Comparison of ENCODE assay signal across 8 cellular contexts in genomic region chr2:202455114-202455513, GRCh38.
"Had no signal": no experiment of that assay in that cellular context is flagged by ENCODE, and none has a peak within 500 bp of the region (broad histone marks: within the 10 kb centered on the region; RNA-seq: fewer than 3 reads in every experiment).

No MANE protein-coding gene starts in this region.

- H3K4me3 Mint-ChIP-seq: IgD-negative memory B cell had no signal

- H3K27ac ChIP-seq: GM23248, HL-60 had no signal

- H3K4me3 ChIP-seq: GM23248, HAP-1 had no signal

- H3K36me3 ChIP-seq: HAP-1 had no signal

- H3K4me1 ChIP-seq: HAP-1 had no signal

- H3K9me3 ChIP-seq: HAP-1 had no signal

- ATAC-seq: HCT116 had no signal

- DNase-seq: GM23248, GOT3, H7, KG1 had no signal

- H3K27ac Mint-ChIP-seq: IgD-negative memory B cell had no signal
